Comparison of ENCODE assay signal across 1 cellular context in the genomic region with DNA sequence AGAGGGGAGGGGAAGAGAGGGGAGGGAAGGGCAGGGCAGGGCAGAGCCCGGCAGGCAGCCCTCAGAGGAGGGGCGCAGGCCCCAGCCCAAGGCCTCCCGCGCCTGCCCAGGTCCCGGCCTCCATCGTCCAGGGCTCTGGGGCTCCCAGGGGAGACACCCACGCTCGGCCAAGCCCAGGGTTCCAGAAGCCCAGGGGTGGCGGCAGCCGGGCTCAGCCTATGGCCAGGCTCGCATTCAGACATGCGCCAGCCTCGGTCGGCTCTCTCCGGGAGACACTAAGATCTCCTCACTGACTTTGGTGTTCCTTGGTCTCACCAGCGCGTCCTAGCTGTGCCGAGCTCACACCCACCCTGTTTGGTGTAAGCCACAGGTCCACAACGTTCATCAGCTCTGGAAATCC.
TF ChIP-seq lines count a peak whose summit lies in the region.

No MANE protein-coding gene starts in this region.

TF ChIP-seq in H1, 55 proteins besides CTCF, POLR2A, EP300 and RAD21:
- TF ChIP-seq, protein P1, sequence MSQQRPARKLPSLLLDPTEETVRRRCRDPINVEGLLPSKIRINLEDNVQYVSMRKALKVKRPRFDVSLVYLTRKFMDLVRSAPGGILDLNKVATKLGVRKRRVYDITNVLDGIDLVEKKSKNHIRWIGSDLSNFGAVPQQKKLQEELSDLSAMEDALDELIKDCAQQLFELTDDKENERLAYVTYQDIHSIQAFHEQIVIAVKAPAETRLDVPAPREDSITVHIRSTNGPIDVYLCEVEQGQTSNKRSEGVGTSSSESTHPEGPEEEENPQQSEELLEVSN (IDR thresholded peaks at IDR 0.05): no peak
- TF ChIP-seq CHD2 (IDR thresholded peaks at IDR 0.05; ENCODE audit: low read length): no peak
- TF ChIP-seq CEBPB (IDR thresholded peaks at IDR 0.05; ENCODE audit: low read depth, low read length): no peak
- no peak for TF ChIP-seq SAP30 (IDR thresholded peaks at IDR 0.05; ENCODE audit: insufficient read depth, insufficient replicate concordance, low read length)
- TF ChIP-seq ZNF274 (IDR thresholded peaks at IDR 0.05; ENCODE audit: borderline replicate concordance, extremely low read depth, low read length): no peak
- TF ChIP-seq CTBP2 (IDR thresholded peaks at IDR 0.05; ENCODE audit: borderline replicate concordance, insufficient read depth, insufficient read length, low read length): no peak
TF ChIP-seq in H1: peak in this region for 0.
